Comparison of ENCODE assay signal across 25 cellular contexts in the genomic region with DNA sequence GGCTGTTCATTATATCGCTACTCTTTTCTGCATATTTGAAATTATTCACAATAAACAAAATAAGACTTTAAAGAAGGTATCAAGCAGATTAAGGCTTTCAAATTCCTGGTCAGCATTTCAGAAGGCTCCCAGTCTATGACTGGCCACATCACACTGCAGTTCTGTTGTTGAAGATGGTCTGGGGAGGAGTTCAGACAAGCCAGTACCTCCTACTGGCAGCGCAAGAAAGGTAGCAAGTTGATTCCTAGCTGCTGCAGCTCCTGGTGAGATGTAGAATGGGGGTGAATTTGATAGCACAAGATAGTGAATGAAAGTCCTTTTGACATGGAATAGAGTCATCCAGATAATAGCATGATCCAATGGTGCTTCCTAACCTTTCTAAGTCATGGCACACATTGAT.
"Had no signal": no experiment of that assay in that cellular context is flagged by ENCODE, and none has a peak within 500 bp of the region (broad histone marks: within the 10 kb centered on the region; RNA-seq: fewer than 3 reads in every experiment).

No MANE protein-coding gene starts in this region.

- H3K27ac Mint-ChIP-seq: IgD-negative memory B cell had no signal

- H3K4me1 ChIP-seq: SJSA1 had no signal

- H3K36me3 ChIP-seq: SJSA1 had no signal

- H3K36me3 Mint-ChIP-seq: IgD-negative memory B cell had no signal

- H3K4me3 ChIP-seq: K562, SJSA1, SK-N-MC had no signal

- FAIRE-seq: HTR-8/SVneo, K562, RCC 7860 had no signal

- H3K4me2 ChIP-seq: KMS-11 had no signal

- H3K27me3 ChIP-seq: SJSA1 had no signal

- H3K9ac ChIP-seq: KMS-11 had no signal

- DNase-seq: Kasumi-1, MM.1S, NCI-H1092 treated with DMSO at 0.1 percent for 48 hours, NCI-H1436, NCI-H187, NCI-H2029, NCI-H2081 treated with DMSO at 0.1 percent for 48 hours, NCI-H2171, NCI-H226, NCI-H446, NCI-H510A, NCI-H524 treated with DMSO at 0.1 percent for 48 hours, NCI-H69, NCI-H774, Right ventricle myocardium superior, RPMI8226, SIG-M5 had no signal

- H3K27ac ChIP-seq: HL-60, KMS-11, SJSA1, SK-N-MC had no signal

- H3K4me3 Mint-ChIP-seq: IgD-negative memory B cell had no signal
